ENCODE assay signal across 1 cellular context in genomic region chr3:98817546-98817945, GRCh38.
TF ChIP-seq lines count a peak whose summit lies in the region.

No MANE protein-coding gene starts in this region.

TF ChIP-seq in GM23338, 12 proteins besides CTCF, POLR2A, EP300 and RAD21 (continued from another document):
- TF ChIP-seq ETS1 (IDR thresholded peaks at IDR 0.05) = no peak
- TF ChIP-seq ZNF331 (CRISPR knock-in tag; IDR thresholded peaks at IDR 0.05; ENCODE audit: low read depth) = no peak
- no peak for TF ChIP-seq POLR2AphosphoS5 (IDR thresholded peaks at IDR 0.05; ENCODE audit: low read depth)
- no peak for TF ChIP-seq REST (IDR thresholded peaks at IDR 0.05; ENCODE audit: unreplicated experiment)
- no peak for TF ChIP-seq NANOG (IDR thresholded peaks at IDR 0.05; ENCODE audit: borderline replicate concordance)
- TF ChIP-seq STAT1 (IDR thresholded peaks at IDR 0.05; ENCODE audit: unreplicated experiment) = no peak
- TF ChIP-seq CREB1 (CRISPR knock-in tag; IDR thresholded peaks at IDR 0.05; ENCODE audit: low read depth) = no peak
- TF ChIP-seq EZH2phosphoT487 (IDR thresholded peaks at IDR 0.05; ENCODE audit: unreplicated experiment) = no peak
